Comparison of ENCODE assay signal across 9 cellular contexts in genomic region chr1:21896652-21897532, GRCh38. TPM values are rescaled to one million over a fixed set of nuclear protein-coding genes. Genes with fewer than 3 reads are reported as not detected.
DNase-seq lines count a peak whose midpoint lies in the region; ATAC-seq and TF ChIP-seq lines count a peak whose summit lies in the region.
"Had no signal": no experiment of that assay in that cellular context is flagged by ENCODE, and none has a peak within 500 bp of the region (broad histone marks: within the 10 kb centered on the region; RNA-seq: fewer than 3 reads in every experiment).

No MANE protein-coding gene starts in this region.

- H3K4me3 Mint-ChIP-seq in naive thymus-derived CD8-positive, alpha-beta T cell = no peak overlapping the region
- no peak overlapping the region for H3K4me3 Mint-ChIP-seq in effector memory CD8-positive, alpha-beta T cell

- in situ Hi-C loops in mammary epithelial cell (cut with MboI; ENCODE audit: low sequenced_read_pairs in 2 of 2) = no loop called here

- DNase-seq in breast epithelium (ENCODE audit: low spot score in 2 of 2) = peak; percentile 75 to 87
- no peak for DNase-seq in mammary epithelial cell
- DNase-seq in left ventricle myocardium inferior = peak; percentile 88
- DNase-seq in osteoblast (ENCODE audit: insufficient read length, low spot score, missing footprints) = no peak
- no peak for DNase-seq in naive thymus-derived CD8-positive, alpha-beta T cell
- DNase-seq in NCI-H1436 treated with DMSO at 0.1 percent for 48 hours (lab: John Stamatoyannopoulos, UW) = no peak
- DNase-seq in effector memory CD8-positive, alpha-beta T cell = no peak
- DNase-seq in SKM-1 (lab: John Stamatoyannopoulos, UW; ENCODE audit: unreplicated experiment) = no peak
- DNase-seq: stimulated activated naive CD4-positive, alpha-beta T cell treated with Interleukin-2 at 50 U/mL for 16 hours had no signal

- H3K27ac ChIP-seq in breast epithelium (peak overlapping the region; percentile 81 to 86), mammary epithelial cell (ENCODE audit: insufficient read depth, low read depth, low read length) (no peak overlapping the region), left ventricle myocardium inferior (replicated peaks) (peak overlapping the region; percentile 90), osteoblast (ENCODE audit: low read depth, low read length) (peak overlapping the region; percentile 89)

- ATAC-seq in naive thymus-derived CD8-positive, alpha-beta T cell = no peak
- ATAC-seq in effector memory CD8-positive, alpha-beta T cell (replicated peaks) = no peak

- H3K36me3 Mint-ChIP-seq in naive thymus-derived CD8-positive, alpha-beta T cell = no peaks in the 10 kb centered on the region
- no peaks in the 10 kb centered on the region for H3K36me3 Mint-ChIP-seq in effector memory CD8-positive, alpha-beta T cell (ENCODE audit: insufficient read depth)

- intact Hi-C loops in breast epithelium (cut with DNase I; ENCODE audit: low total_unique reads) = no loop called here
- intact Hi-C loops in mammary epithelial cell (cut with micrococcal nuclease) = no loop called here
- intact Hi-C loops in left ventricle myocardium inferior (cut with micrococcal nuclease) = loop anchor here (5.0 to 10.0 kb wide), 2 partner anchors 35 to 58 kb away; no protein-coding TSS in a partner anchor

- H3K4me3 ChIP-seq in breast epithelium (no peak overlapping the region), mammary epithelial cell (replicated peaks in 1 of 3; ENCODE audit: insufficient read depth in 1 of 3, low read depth in 2 of 3, low read length in 3 of 3) (no peak overlapping the region), left ventricle myocardium inferior (peak overlapping the region; percentile 7), osteoblast (ENCODE audit: insufficient read depth, low read length) (no peak overlapping the region)

- H3K36me3 ChIP-seq in breast epithelium = no peaks in the 10 kb centered on the region
- H3K36me3 ChIP-seq in mammary epithelial cell (ENCODE audit: insufficient read depth, low read length) = peaks cover 8% of the 10 kb centered on the region
- peaks cover 44% of the 10 kb centered on the region for H3K36me3 ChIP-seq in left ventricle myocardium inferior
- H3K36me3 ChIP-seq in osteoblast (ENCODE audit: insufficient read depth, low read length) = peaks cover 68% of the 10 kb centered on the region

- H3K9me3 ChIP-seq in breast epithelium (no peaks in the 10 kb centered on the region), mammary epithelial cell (replicated peaks; ENCODE audit: insufficient read depth, low read length) (no peaks in the 10 kb centered on the region), left ventricle myocardium inferior (replicated peaks) (no peaks in the 10 kb centered on the region), osteoblast (ENCODE audit: low read depth, low read length) (no peaks in the 10 kb centered on the region)

- BruUV-seq in mammary epithelial cell (replicated peaks; lab: Mats Ljungman, UMichigan) = no TSS peak

- H3K27me3 Mint-ChIP-seq in naive thymus-derived CD8-positive, alpha-beta T cell = no peaks in the 10 kb centered on the region
- H3K27me3 Mint-ChIP-seq in effector memory CD8-positive, alpha-beta T cell = peaks cover 8 to 16% of the 10 kb centered on the region in 2 donors

- CTCF ChIA-PET in mammary epithelial cell (lab: Charles Lee; ENCODE audit: low non-redundant PET) = no interaction called here

- dilution Hi-C loops in mammary epithelial cell (cut with HindIII; ENCODE audit: low sequenced_read_pairs) = no loop called here

- H3K4me1 ChIP-seq in breast epithelium (peaks cover 19 to 36% of the 10 kb centered on the region in 2 donors), mammary epithelial cell (ENCODE audit: insufficient read depth, low read length) (peaks cover 17% of the 10 kb centered on the region), left ventricle myocardium inferior (peaks cover 92% of the 10 kb centered on the region), osteoblast (ENCODE audit: insufficient read depth, low read length) (peaks cover 48% of the 10 kb centered on the region)

- no peak overlapping the region for H3K4me2 ChIP-seq in mammary epithelial cell (ENCODE audit: insufficient read depth, low read depth, low read length)
- peak overlapping the region; percentile 28 for H3K4me2 ChIP-seq in osteoblast (ENCODE audit: insufficient read depth, low read length)

- H4K20me1 ChIP-seq in mammary epithelial cell (ENCODE audit: insufficient read depth, low read length) (no peaks in the 10 kb centered on the region), osteoblast (ENCODE audit: insufficient read depth, low read length) (peaks cover 74% of the 10 kb centered on the region)

- peaks cover 2 to 10% (median 3%) of the 10 kb centered on the region in 4 donors for H3K4me1 Mint-ChIP-seq in naive thymus-derived CD8-positive, alpha-beta T cell
- peaks cover 0 to 5% of the 10 kb centered on the region in 2 donors for H3K4me1 Mint-ChIP-seq in effector memory CD8-positive, alpha-beta T cell (ENCODE audit: low read depth in 2 of 2)

- no peak overlapping the region for H3K9ac ChIP-seq in mammary epithelial cell (ENCODE audit: insufficient read depth, low read length)

- TF ChIP-seq POLR2A in breast epithelium (IDR thresholded peaks at IDR 0.05) = no peak

- TF ChIP-seq CTCF in breast epithelium (IDR thresholded peaks at IDR 0.05) = no peak
- TF ChIP-seq CTCF in mammary epithelial cell (conservative IDR thresholded peaks at IDR 0.05 in 1 of 2, IDR thresholded peaks at IDR 0.05 in 1 of 2; ENCODE audit: extremely low read depth in 1 of 2, insufficient read depth in 1 of 2, low read depth in 1 of 2, low read length in 2 of 2) = no peak
- TF ChIP-seq CTCF in left ventricle myocardium inferior (IDR thresholded peaks at IDR 0.05; ENCODE audit: borderline replicate concordance) = no peak
- no peak for TF ChIP-seq CTCF in osteoblast (IDR thresholded peaks at IDR 0.05; ENCODE audit: extremely low read depth, low read depth, low read length)

- no peak overlapping the region for H3K27ac Mint-ChIP-seq in naive thymus-derived CD8-positive, alpha-beta T cell
- no peak overlapping the region for H3K27ac Mint-ChIP-seq in effector memory CD8-positive, alpha-beta T cell

- no peaks in the 10 kb centered on the region for H3K9me3 Mint-ChIP-seq in naive thymus-derived CD8-positive, alpha-beta T cell
- H3K9me3 Mint-ChIP-seq in effector memory CD8-positive, alpha-beta T cell = no peaks in the 10 kb centered on the region

- H3K27me3 ChIP-seq in breast epithelium (no peaks in the 10 kb centered on the region), mammary epithelial cell (ENCODE audit: insufficient read depth, low read length) (no peaks in the 10 kb centered on the region), left ventricle myocardium inferior (ENCODE audit: low read depth) (no peaks in the 10 kb centered on the region), osteoblast (ENCODE audit: insufficient read depth, low read length) (no peaks in the 10 kb centered on the region)

- H2AFZ ChIP-seq in mammary epithelial cell (ENCODE audit: low read depth, low read length) (no peak overlapping the region), osteoblast (ENCODE audit: low read length) (no peak overlapping the region)

- POLR2A ChIA-PET in naive thymus-derived CD8-positive, alpha-beta T cell (lab: Charles Lee) = no interaction called here

- 46% methylated on average over 18 of the region's 20 CpGs for WGBS in mammary epithelial cell (ENCODE audit: low coverage, missing lambda C conversion rate)

- H3K79me2 ChIP-seq in mammary epithelial cell (ENCODE audit: insufficient read depth, low read length) (peaks cover 9% of the 10 kb centered on the region), osteoblast (ENCODE audit: insufficient read depth, low read length) (peaks cover 82% of the 10 kb centered on the region)

RNA-seq across cellular contexts. Expression of gene HSPG2, which starts 40.2 kb away (rescaled TPM):
- total RNA-seq in breast epithelium = 100 to 1,000 TPM in 1 of 3 donors, 10 to 100 TPM in 2; 48.3 to 219 (median 95.0) TPM
- 100 to 1,000 TPM; 187 to 207 TPM for total RNA-seq in mammary epithelial cell
- 23.9 TPM for polyA plus RNA-seq in mammary epithelial cell
- polyA minus RNA-seq in mammary epithelial cell = 121 TPM
- total RNA-seq in left ventricle myocardium inferior = 257 TPM
- 220 and 265 TPM in 2 replicates for total RNA-seq in osteoblast
- total RNA-seq in naive thymus-derived CD8-positive, alpha-beta T cell = 1 to 10 TPM; 6.4 to 7.2 TPM
- under 1 TPM in 2 of 3 donors, not detected in 1; 0.46 to 0.76 TPM for polyA plus RNA-seq in naive thymus-derived CD8-positive, alpha-beta T cell

Comparison
In these comparisons a context has a peak if more than half of its experiments do, and no peak if none do; other contexts are left out.
1. DNase-seq: peak in breast epithelium (2 of 2) and left ventricle myocardium inferior (single experiment); none in mammary epithelial cell (single experiment), osteoblast (single experiment), naive thymus-derived CD8-positive, alpha-beta T cell (0 of 10), NCI-H1436 treated with DMSO at 0.1 percent for 48 hours (single experiment), effector memory CD8-positive, alpha-beta T cell (0 of 3) and SKM-1 (single experiment).
2. RNA of gene HSPG2, which starts 40.2 kb away (total RNA-seq): 220 to 265 TPM in osteoblast, 257 TPM in left ventricle myocardium inferior (single experiment), 187 to 207 TPM in mammary epithelial cell and 48.3 to 219 TPM in breast epithelium; 6.4 to 7.2 TPM in naive thymus-derived CD8-positive, alpha-beta T cell; every median in the first group is over 4 times any median in the second.